In genomic region chr3:183283886-183284285, GRCh38 we compare ENCODE assay signal across 25 cellular contexts. TPM values are rescaled to one million over a fixed set of nuclear protein-coding genes. Genes with fewer than 3 reads are reported as not detected.
DNase-seq lines count a peak whose midpoint lies in the region; ATAC-seq and TF ChIP-seq lines count a peak whose summit lies in the region.
"Had no signal": no experiment of that assay in that cellular context is flagged by ENCODE, and none has a peak within 500 bp of the region (broad histone marks: within the 10 kb centered on the region; RNA-seq: fewer than 3 reads in every experiment).

No MANE protein-coding gene starts in this region.

- peaks cover 40% of the 10 kb centered on the region for H3K4me1 Mint-ChIP-seq in activated naive CD4-positive, alpha-beta T cell treated with anti-CD3 and anti-CD28 coated beads for 36 hours (ENCODE audit: low read depth)
- H3K4me1 Mint-ChIP-seq in T-helper 17 cell = peaks cover 17% of the 10 kb centered on the region

- no peak overlapping the region for H2AFZ ChIP-seq in osteoblast (ENCODE audit: low read length)

- no peak overlapping the region for H3K4me3 ChIP-seq in epithelial cell of esophagus (ENCODE audit: low read length)
- H3K4me3 ChIP-seq in osteoblast (ENCODE audit: insufficient read depth, low read length) = no peak overlapping the region
- no peak overlapping the region for H3K4me3 ChIP-seq in psoas muscle
- H3K4me3 ChIP-seq: coronary artery, pancreas, thoracic aorta had no signal

- no peaks in the 10 kb centered on the region for H3K27me3 Mint-ChIP-seq in activated naive CD4-positive, alpha-beta T cell treated with anti-CD3 and anti-CD28 coated beads for 36 hours (ENCODE audit: low read depth)
- no peaks in the 10 kb centered on the region for H3K27me3 Mint-ChIP-seq in T-helper 17 cell
- H3K27me3 Mint-ChIP-seq: naive thymus-derived CD4-positive, alpha-beta T cell had no signal

- peaks cover 30% of the 10 kb centered on the region for H3K4me1 ChIP-seq in osteoblast (ENCODE audit: insufficient read depth, low read length)
- peaks cover 24% of the 10 kb centered on the region for H3K4me1 ChIP-seq in psoas muscle

- intact Hi-C loops in activated naive CD4-positive, alpha-beta T cell treated with anti-CD3 and anti-CD28 coated beads for 36 hours (cut with micrococcal nuclease) = no loop called here
- intact Hi-C loops in psoas muscle (cut with DNase I) = no loop called here

- no peak overlapping the region for H3K4me2 ChIP-seq in osteoblast (ENCODE audit: insufficient read depth, low read length)

- DNase-seq in activated naive CD4-positive, alpha-beta T cell treated with anti-CD3 and anti-CD28 coated beads for 36 hours = no peak
- no peak for DNase-seq in activated naive CD4-positive, alpha-beta T cell treated with Interleukin-2 at 50 U/mL for 16 hours
- DNase-seq in T-helper 17 cell (no peak), epithelial cell of esophagus (ENCODE audit: low read depth) (peak; percentile 59), osteoblast (ENCODE audit: insufficient read length, low spot score, missing footprints) (no peak), psoas muscle (no peak), NCI-H2196 (lab: John Stamatoyannopoulos, UW; ENCODE audit: unreplicated experiment) (no peak)
- DNase-seq: ACHN; activated CD4-positive, alpha-beta T cell treated with anti-CD3 and anti-CD28 coated beads for 48 hours; activated T-cell treated with anti-CD3 and anti-CD28 coated beads, Interleukin-2, amount 50 U/mL, for 4 hours; brain microvascular endothelial cell; C1 segment of cervical spinal cord; DMS 273 treated with DMSO at 0.1 percent for 48 hours; GOT3; left colon; MM.1S; naive thymus-derived CD4-positive, alpha-beta T cell; NCI-H1436 treated with DMSO at 0.1 percent for 48 hours; NCI-H526 treated with DMSO at 0.1 percent for 48 hours; pancreas had no signal

- H3K36me3 ChIP-seq in osteoblast (ENCODE audit: insufficient read depth, low read length) = no peaks in the 10 kb centered on the region
- no peaks in the 10 kb centered on the region for H3K36me3 ChIP-seq in psoas muscle (ENCODE audit: insufficient read depth in 1 of 2, low read depth in 1 of 2)
- H3K36me3 ChIP-seq: brain microvascular endothelial cell, pancreas, thoracic aorta had no signal

- no peaks in the 10 kb centered on the region for H3K9me3 ChIP-seq in T-helper 17 cell (ENCODE audit: control insufficient read depth, low read length, poor library complexity, severe bottlenecking)
- H3K9me3 ChIP-seq in osteoblast (ENCODE audit: low read depth, low read length) = no peaks in the 10 kb centered on the region
- H3K9me3 ChIP-seq in psoas muscle = no peaks in the 10 kb centered on the region
- H3K9me3 ChIP-seq: pancreas, thoracic aorta had no signal

- TF ChIP-seq CTCF in epithelial cell of esophagus (IDR thresholded peaks at IDR 0.05; ENCODE audit: insufficient read depth, low read depth, low read length, missing control alignments) (no peak), osteoblast (IDR thresholded peaks at IDR 0.05; ENCODE audit: extremely low read depth, low read depth, low read length) (no peak), psoas muscle (IDR thresholded peaks at IDR 0.05) (no peak)

- peak overlapping the region; percentile 14 for H3K27ac Mint-ChIP-seq in activated naive CD4-positive, alpha-beta T cell treated with anti-CD3 and anti-CD28 coated beads for 36 hours
- peak overlapping the region; percentile 96 for H3K27ac Mint-ChIP-seq in T-helper 17 cell

- CTCF ChIA-PET in activated naive CD4-positive, alpha-beta T cell treated with anti-CD3 and anti-CD28 coated beads for 36 hours (lab: Charles Lee) = interaction anchor here (1.0 to 1.9 kb wide), 4 partner anchors 16 to 98 kb away, joined by 3 to 11 read pairs (median 4); no protein-coding TSS in a partner anchor

- ATAC-seq in T-helper 17 cell (no peak), psoas muscle (no peak), GM21717 (IDR thresholded peaks at IDR 0.05; ENCODE audit: unreplicated experiment) (no peak)
- ATAC-seq: activated T-cell treated with anti-CD3 and anti-CD28 coated beads, Interleukin-2, amount 50 U/mL, for 4 hours; left colon; naive thymus-derived CD4-positive, alpha-beta T cell; pancreas; Right ventricle myocardium inferior; sciatic nerve had no signal

- no peaks in the 10 kb centered on the region for H4K20me1 ChIP-seq in osteoblast (ENCODE audit: insufficient read depth, low read length)

- no peaks in the 10 kb centered on the region for H3K9me3 Mint-ChIP-seq in activated naive CD4-positive, alpha-beta T cell treated with anti-CD3 and anti-CD28 coated beads for 36 hours
- H3K9me3 Mint-ChIP-seq: activated T-cell treated with anti-CD3 and anti-CD28 coated beads, Interleukin-2, amount 50 U/mL, for 4 hours; naive thymus-derived CD4-positive, alpha-beta T cell had no signal

- peak overlapping the region; percentile 19 for H3K27ac ChIP-seq in osteoblast (ENCODE audit: low read depth, low read length)
- no peak overlapping the region for H3K27ac ChIP-seq in psoas muscle
- H3K27ac ChIP-seq: coronary artery, thoracic aorta had no signal

- no peaks in the 10 kb centered on the region for H3K27me3 ChIP-seq in osteoblast (ENCODE audit: insufficient read depth, low read length)
- no peaks in the 10 kb centered on the region for H3K27me3 ChIP-seq in psoas muscle (ENCODE audit: insufficient read depth in 3 of 3, low read length in 2 of 3)
- H3K27me3 ChIP-seq: brain microvascular endothelial cell, pancreas had no signal

- peaks cover 3% of the 10 kb centered on the region for H3K36me3 Mint-ChIP-seq in activated naive CD4-positive, alpha-beta T cell treated with anti-CD3 and anti-CD28 coated beads for 36 hours (ENCODE audit: low read depth)
- H3K36me3 Mint-ChIP-seq in T-helper 17 cell (ENCODE audit: low read depth) = no peaks in the 10 kb centered on the region
- H3K36me3 Mint-ChIP-seq: naive thymus-derived CD4-positive, alpha-beta T cell had no signal

- no peaks in the 10 kb centered on the region for H3K79me2 ChIP-seq in osteoblast (ENCODE audit: insufficient read depth, low read length)

- WGBS in psoas muscle, 3 donors = 78 to 82% (median 80%) methylated on average over 2 of the region's 2 CpGs

- H3K4me3 Mint-ChIP-seq in activated naive CD4-positive, alpha-beta T cell treated with anti-CD3 and anti-CD28 coated beads for 36 hours = no peak overlapping the region
- no peak overlapping the region for H3K4me3 Mint-ChIP-seq in T-helper 17 cell
- H3K4me3 Mint-ChIP-seq: activated T-cell treated with anti-CD3 and anti-CD28 coated beads, Interleukin-2, amount 50 U/mL, for 4 hours; naive thymus-derived CD4-positive, alpha-beta T cell had no signal

RNA-seq across cellular contexts. Expression of gene B3GNT5, which starts 30.8 kb away (rescaled TPM):
- 10 to 100 TPM; 15.0 to 18.8 TPM for total RNA-seq in activated naive CD4-positive, alpha-beta T cell treated with anti-CD3 and anti-CD28 coated beads for 36 hours
- 1 to 10 TPM; 1.6 to 2.1 TPM for total RNA-seq in T-helper 17 cell
- 0.36 and 0.59 TPM in 2 replicates for total RNA-seq in osteoblast
- 10 to 100 TPM; 44.8 to 98.1 (median 63.7) TPM for total RNA-seq in psoas muscle
- polyA plus RNA-seq in psoas muscle = 10 to 100 TPM; 12.1 to 98.9 (median 43.4) TPM
- polyA plus RNA-seq: naive thymus-derived CD4-positive, alpha-beta T cell had no signal

Comparison
In these comparisons a context has a peak if more than half of its experiments do, and no peak if none do; other contexts are left out.
1. RNA of gene B3GNT5, which starts 30.8 kb away (total RNA-seq): 44.8 to 98.1 TPM in psoas muscle and 15.0 to 18.8 TPM in activated naive CD4-positive, alpha-beta T cell treated with anti-CD3 and anti-CD28 coated beads for 36 hours; 1.6 to 2.1 TPM in T-helper 17 cell and 0.36 to 0.59 TPM in osteoblast; every median in the first group is over 4 times any median in the second.